Comparison of ENCODE assay signal across 8 cellular contexts in genomic region chr1:3900150-3900968, GRCh38. TPM values are rescaled to one million over a fixed set of nuclear protein-coding genes. Genes with fewer than 3 reads are reported as not detected.
A peak's percentile ranks its signal among the peaks of the same experiment; 100 is the strongest.
DNase-seq lines count a peak whose midpoint lies in the region; ATAC-seq and TF ChIP-seq lines count a peak whose summit lies in the region.

Gene C1orf174 (minus strand): TSS chr1:3900272. CDS start chr1:3900186, 86 bp downstream.

- peak; percentile 67 for ATAC-seq in HG03196 (IDR thresholded peaks at IDR 0.05; ENCODE audit: unreplicated experiment)

- in situ Hi-C loops in GM18951 (cut with MboI; ENCODE audit: low sequenced_read_pairs, unreplicated experiment), result loop anchor here (25.0 kb wide), 1 partner anchor 912 kb away; no protein-coding TSS in a partner anchor

- DNase-seq in AG08395 (ENCODE audit: low spot score) (peak; percentile 98), NCI-H460 (ENCODE audit: extremely low read depth, low read depth) (peak; percentile 91), cerebellar nuclear complex (lab: John Stamatoyannopoulos, UW) (peak; percentile 83 to 97), islet precursor cell (peak; percentile 98)
- peak; percentile 88 for DNase-seq in activated CD4-positive, CD25-positive, alpha-beta regulatory T cell treated with anti-CD3 and anti-CD28 coated beads, Interleukin-2, amount 50 U/mL, for 72 hours
- peak; percentile 81 to 86 (median 85) for DNase-seq in stimulated activated CD4-positive, alpha-beta T cell treated with anti-CD3 and anti-CD28 coated beads, Interleukin-12 subunit alpha, Interleukin-12 subunit beta, amount 100 ng/mL, for 48 hours (ENCODE audit: low read depth in 2 of 3, low spot score in 1 of 3)

- TF ChIP-seq POLR2A in GM18951 (IDR thresholded peaks at IDR 0.05; ENCODE audit: extremely low read depth, insufficient read depth, insufficient read length), result peak; percentile 82

RNA-seq across cellular contexts. Expression of gene C1orf174, which starts in this region (rescaled TPM):
- 25.1 and 25.6 TPM in 2 replicates for total RNA-seq in NCI-H460 (2014; rRNA removed; shearing (Covaris generic))
- polyA plus RNA-seq in NCI-H460 (2014; cell fraction: nucleus; rRNA removed), result 25.6 and 27.6 TPM in 2 replicates

Comparison
In these comparisons a context has a peak if more than half of its experiments do, and no peak if none do; other contexts are left out.
1. Peak in every context shown above with its lines: DNase-seq and ATAC-seq.